In the genomic region with DNA sequence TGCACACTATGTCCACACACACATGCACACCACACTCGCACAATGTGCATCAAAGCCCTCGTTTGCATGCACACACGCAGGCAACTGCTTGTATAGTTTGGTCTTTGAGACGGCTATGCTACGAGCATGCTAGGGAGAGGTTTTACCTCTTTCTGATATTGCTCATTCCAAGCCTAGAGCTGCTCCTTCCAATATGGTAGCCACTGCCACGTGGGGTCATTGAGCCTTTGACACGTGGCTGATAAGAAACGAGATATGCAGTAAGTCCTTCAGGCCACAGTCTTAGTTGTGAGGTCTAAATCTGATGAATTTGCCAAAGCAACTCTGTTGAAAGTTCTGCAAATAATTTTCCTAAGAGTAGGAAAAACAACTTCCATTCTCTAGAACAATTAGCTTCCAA, we compare ENCODE assay signal across 3 cellular contexts.
TF ChIP-seq lines count a peak whose summit lies in the region.

No MANE protein-coding gene starts in this region.

TF ChIP-seq in GM23338, 12 proteins besides CTCF, POLR2A, EP300 and RAD21 (continues in another document):
- TF ChIP-seq, protein P1, sequence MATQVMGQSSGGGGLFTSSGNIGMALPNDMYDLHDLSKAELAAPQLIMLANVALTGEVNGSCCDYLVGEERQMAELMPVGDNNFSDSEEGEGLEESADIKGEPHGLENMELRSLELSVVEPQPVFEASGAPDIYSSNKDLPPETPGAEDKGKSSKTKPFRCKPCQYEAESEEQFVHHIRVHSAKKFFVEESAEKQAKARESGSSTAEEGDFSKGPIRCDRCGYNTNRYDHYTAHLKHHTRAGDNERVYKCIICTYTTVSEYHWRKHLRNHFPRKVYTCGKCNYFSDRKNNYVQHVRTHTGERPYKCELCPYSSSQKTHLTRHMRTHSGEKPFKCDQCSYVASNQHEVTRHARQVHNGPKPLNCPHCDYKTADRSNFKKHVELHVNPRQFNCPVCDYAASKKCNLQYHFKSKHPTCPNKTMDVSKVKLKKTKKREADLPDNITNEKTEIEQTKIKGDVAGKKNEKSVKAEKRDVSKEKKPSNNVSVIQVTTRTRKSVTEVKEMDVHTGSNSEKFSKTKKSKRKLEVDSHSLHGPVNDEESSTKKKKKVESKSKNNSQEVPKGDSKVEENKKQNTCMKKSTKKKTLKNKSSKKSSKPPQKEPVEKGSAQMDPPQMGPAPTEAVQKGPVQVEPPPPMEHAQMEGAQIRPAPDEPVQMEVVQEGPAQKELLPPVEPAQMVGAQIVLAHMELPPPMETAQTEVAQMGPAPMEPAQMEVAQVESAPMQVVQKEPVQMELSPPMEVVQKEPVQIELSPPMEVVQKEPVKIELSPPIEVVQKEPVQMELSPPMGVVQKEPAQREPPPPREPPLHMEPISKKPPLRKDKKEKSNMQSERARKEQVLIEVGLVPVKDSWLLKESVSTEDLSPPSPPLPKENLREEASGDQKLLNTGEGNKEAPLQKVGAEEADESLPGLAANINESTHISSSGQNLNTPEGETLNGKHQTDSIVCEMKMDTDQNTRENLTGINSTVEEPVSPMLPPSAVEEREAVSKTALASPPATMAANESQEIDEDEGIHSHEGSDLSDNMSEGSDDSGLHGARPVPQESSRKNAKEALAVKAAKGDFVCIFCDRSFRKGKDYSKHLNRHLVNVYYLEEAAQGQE (IDR thresholded peaks at IDR 0.05; ENCODE audit: unreplicated experiment): no peak
- no peak for TF ChIP-seq CREB1 (CRISPR knock-in tag; IDR thresholded peaks at IDR 0.05; ENCODE audit: low read depth)

TF ChIP-seq in K562, 482 proteins besides CTCF, POLR2A, EP300 and RAD21 (continues in another document):
- TF ChIP-seq KDM4B (IDR thresholded peaks at IDR 0.05; ENCODE audit: borderline replicate concordance in 2 of 2, low read depth in 1 of 2) (no peak), L3MBTL2 (IDR thresholded peaks at IDR 0.05) (peak; percentile 72), SETDB1 (IDR thresholded peaks at IDR 0.05; ENCODE audit: low read length) (no peak), ESRRA (IDR thresholded peaks at IDR 0.05; ENCODE audit: borderline replicate concordance, low read depth) (no peak), XRCC5 (IDR thresholded peaks at IDR 0.05; ENCODE audit: low read depth, low read length) (no peak), ZNF445 (CRISPR knock-in tag; IDR thresholded peaks at IDR 0.05; ENCODE audit: low read depth) (no peak), ZNF644 (tag; IDR thresholded peaks at IDR 0.05; ENCODE audit: low read depth) (peak; percentile 76), NR3C1 (CRISPR knock-in tag; IDR thresholded peaks at IDR 0.05) (no peak), BCL6 (CRISPR knock-in tag; IDR thresholded peaks at IDR 0.05) (no peak), GTF2F1 (IDR thresholded peaks at IDR 0.05; ENCODE audit: low read depth, low read length) (no peak), TARDBP (IDR thresholded peaks at IDR 0.05) (no peak), MYC (IDR thresholded peaks at IDR 0.05; ENCODE audit: low read depth, low read length) (peak; percentile 41; the same call in 1 of the 2 replicates), MYC (CRISPR knock-in tag; IDR thresholded peaks at IDR 0.05; ENCODE audit: borderline replicate concordance, low read depth) (no peak), ZNF217 (CRISPR knock-in tag; IDR thresholded peaks at IDR 0.05) (no peak), HDAC1 (IDR thresholded peaks at IDR 0.05) (no peak), MTA1 (IDR thresholded peaks at IDR 0.05; ENCODE audit: borderline replicate concordance) (no peak), BRD4 (IDR thresholded peaks at IDR 0.05) (no peak), HOXB6 (CRISPR knock-in tag; IDR thresholded peaks at IDR 0.05; ENCODE audit: borderline replicate concordance) (no peak)
- TF ChIP-seq, protein P2, sequence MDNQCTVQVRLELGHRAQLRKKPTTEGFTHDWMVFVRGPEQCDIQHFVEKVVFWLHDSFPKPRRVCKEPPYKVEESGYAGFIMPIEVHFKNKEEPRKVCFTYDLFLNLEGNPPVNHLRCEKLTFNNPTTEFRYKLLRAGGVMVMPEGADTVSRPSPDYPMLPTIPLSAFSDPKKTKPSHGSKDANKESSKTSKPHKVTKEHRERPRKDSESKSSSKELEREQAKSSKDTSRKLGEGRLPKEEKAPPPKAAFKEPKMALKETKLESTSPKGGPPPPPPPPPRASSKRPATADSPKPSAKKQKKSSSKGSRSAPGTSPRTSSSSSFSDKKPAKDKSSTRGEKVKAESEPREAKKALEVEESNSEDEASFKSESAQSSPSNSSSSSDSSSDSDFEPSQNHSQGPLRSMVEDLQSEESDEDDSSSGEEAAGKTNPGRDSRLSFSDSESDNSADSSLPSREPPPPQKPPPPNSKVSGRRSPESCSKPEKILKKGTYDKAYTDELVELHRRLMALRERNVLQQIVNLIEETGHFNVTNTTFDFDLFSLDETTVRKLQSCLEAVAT (IDR thresholded peaks at IDR 0.05): no peak
- TF ChIP-seq, protein P3, sequence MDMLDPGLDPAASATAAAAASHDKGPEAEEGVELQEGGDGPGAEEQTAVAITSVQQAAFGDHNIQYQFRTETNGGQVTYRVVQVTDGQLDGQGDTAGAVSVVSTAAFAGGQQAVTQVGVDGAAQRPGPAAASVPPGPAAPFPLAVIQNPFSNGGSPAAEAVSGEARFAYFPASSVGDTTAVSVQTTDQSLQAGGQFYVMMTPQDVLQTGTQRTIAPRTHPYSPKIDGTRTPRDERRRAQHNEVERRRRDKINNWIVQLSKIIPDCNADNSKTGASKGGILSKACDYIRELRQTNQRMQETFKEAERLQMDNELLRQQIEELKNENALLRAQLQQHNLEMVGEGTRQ (CRISPR knock-in tag; IDR thresholded peaks at IDR 0.05): peak; percentile 61
- TF ChIP-seq, protein P4, sequence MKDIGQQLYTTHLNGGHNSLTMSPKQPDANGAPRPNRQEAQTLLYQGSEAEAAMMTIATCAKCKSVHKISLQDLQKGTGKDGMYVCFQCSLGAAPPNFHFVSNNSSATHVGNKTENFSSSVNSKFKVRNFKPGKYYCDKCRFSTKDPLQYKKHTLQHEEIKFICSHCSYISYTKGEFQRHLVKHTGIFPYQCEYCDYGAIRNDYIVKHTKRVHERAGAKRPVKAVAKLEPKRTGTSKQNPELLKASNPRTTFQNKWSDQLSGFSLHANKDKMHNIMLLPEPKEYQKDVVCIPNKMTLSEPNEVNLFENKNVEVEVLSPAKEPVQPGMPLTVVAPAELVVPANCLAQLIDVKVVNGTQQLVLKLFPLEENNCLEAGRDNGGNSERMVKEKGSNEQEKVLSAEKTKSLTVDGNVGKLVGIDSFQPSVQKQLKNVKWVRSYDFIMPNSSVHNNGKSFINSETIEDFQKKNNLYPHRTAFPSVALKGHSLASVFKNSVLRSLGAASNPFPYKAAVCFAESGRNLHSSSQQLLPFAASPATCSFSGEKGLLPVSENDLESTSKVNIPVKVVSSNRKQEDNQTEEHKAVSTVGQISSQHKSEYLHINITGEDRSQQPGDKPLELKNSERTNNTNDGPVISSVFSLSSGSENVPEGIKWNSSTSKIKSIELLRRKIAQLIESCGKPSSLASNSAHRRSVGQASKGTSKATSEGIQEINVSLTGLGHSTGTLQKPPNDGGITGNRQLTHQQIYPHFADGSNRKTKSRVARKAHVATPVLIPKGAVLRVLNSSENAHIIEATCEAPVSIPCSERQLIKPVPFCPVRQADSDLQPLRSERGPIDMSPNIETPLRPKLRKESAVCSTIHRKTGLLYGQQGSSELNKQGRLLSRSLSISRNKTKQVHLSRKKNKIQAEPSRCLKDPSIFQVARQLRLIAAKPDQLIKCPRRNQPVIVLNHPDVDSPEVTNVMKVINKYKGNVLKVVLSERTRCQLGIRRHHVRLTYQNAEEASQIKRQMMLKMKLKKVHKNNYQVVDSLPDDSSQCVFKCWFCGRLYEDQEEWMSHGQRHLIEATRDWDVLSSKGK (CRISPR knock-in tag; IDR thresholded peaks at IDR 0.05): no peak
- TF ChIP-seq, protein P5, sequence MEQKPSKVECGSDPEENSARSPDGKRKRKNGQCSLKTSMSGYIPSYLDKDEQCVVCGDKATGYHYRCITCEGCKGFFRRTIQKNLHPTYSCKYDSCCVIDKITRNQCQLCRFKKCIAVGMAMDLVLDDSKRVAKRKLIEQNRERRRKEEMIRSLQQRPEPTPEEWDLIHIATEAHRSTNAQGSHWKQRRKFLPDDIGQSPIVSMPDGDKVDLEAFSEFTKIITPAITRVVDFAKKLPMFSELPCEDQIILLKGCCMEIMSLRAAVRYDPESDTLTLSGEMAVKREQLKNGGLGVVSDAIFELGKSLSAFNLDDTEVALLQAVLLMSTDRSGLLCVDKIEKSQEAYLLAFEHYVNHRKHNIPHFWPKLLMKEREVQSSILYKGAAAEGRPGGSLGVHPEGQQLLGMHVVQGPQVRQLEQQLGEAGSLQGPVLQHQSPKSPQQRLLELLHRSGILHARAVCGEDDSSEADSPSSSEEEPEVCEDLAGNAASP (IDR thresholded peaks at IDR 0.05): no peak

TF ChIP-seq in HEK293T, 16 proteins besides CTCF, POLR2A, EP300 and RAD21:
- TF ChIP-seq, protein P6, sequence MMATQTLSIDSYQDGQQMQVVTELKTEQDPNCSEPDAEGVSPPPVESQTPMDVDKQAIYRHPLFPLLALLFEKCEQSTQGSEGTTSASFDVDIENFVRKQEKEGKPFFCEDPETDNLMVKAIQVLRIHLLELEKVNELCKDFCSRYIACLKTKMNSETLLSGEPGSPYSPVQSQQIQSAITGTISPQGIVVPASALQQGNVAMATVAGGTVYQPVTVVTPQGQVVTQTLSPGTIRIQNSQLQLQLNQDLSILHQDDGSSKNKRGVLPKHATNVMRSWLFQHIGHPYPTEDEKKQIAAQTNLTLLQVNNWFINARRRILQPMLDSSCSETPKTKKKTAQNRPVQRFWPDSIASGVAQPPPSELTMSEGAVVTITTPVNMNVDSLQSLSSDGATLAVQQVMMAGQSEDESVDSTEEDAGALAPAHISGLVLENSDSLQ (IDR thresholded peaks at IDR 0.05): no peak
- TF ChIP-seq SUZ12 (IDR thresholded peaks at IDR 0.05): no peak
- no peak for TF ChIP-seq FOXK2 (IDR thresholded peaks at IDR 0.05)
- no peak for TF ChIP-seq FOXM1 (IDR thresholded peaks at IDR 0.05; ENCODE audit: borderline replicate concordance)
- TF ChIP-seq L3MBTL2 (conservative IDR thresholded peaks at IDR 0.05): no peak
- TF ChIP-seq NFRKB (IDR thresholded peaks at IDR 0.05): no peak
TF ChIP-seq in HEK293T: peak in this region for 0.
